ENCODE assay signal across 8 cellular contexts in genomic region chr1:199272690-199273089, GRCh38.
DNase-seq lines count a peak whose midpoint lies in the region; ATAC-seq and TF ChIP-seq lines count a peak whose summit lies in the region.

No MANE protein-coding gene starts in this region.

- ATAC-seq in GM21390 (IDR thresholded peaks at IDR 0.05; ENCODE audit: unreplicated experiment) = peak; percentile 54

- H3K4me3 ChIP-seq in smooth muscle cell = no peak overlapping the region

- no peak for TF ChIP-seq CTCF in smooth muscle cell (IDR thresholded peaks at IDR 0.05; ENCODE audit: borderline replicate concordance, insufficient read depth, poor library complexity, severe bottlenecking)

- H3K27me3 ChIP-seq in smooth muscle cell (ENCODE audit: low read depth) = no peaks in the 10 kb centered on the region

- H3K27ac ChIP-seq in smooth muscle cell (ENCODE audit: low read depth) = peak overlapping the region; percentile 92

- peak overlapping the region; percentile 48 for H3K9ac ChIP-seq in smooth muscle cell (ENCODE audit: low read depth)

- no peak overlapping the region for H2AFZ ChIP-seq in smooth muscle cell (ENCODE audit: low read depth)

- peaks cover 16% of the 10 kb centered on the region for H3F3A ChIP-seq in smooth muscle cell (ENCODE audit: low read depth)

- H3K4me1 ChIP-seq in smooth muscle cell (ENCODE audit: low read depth) = peaks cover 12% of the 10 kb centered on the region

- DNase-seq in Caki2 (ENCODE audit: low read depth) (peak; percentile 86), HPDE6-E6E7 (ENCODE audit: extremely low spot score) (peak; percentile 65), dedifferentiated amniotic fluid mesenchymal stem cell (ENCODE audit: extremely low spot score) (peak; percentile 64), smooth muscle cell (lab: John Stamatoyannopoulos, UW; ENCODE audit: unreplicated experiment) (no peak), NCI-H1694 treated with DMSO at 0.1 percent for 48 hours (lab: John Stamatoyannopoulos, UW) (no peak), midbrain (lab: John Stamatoyannopoulos, UW) (no peak), GDM1 (lab: John Stamatoyannopoulos, UW) (no peak)

- no peaks in the 10 kb centered on the region for H3K36me3 ChIP-seq in smooth muscle cell (ENCODE audit: low read depth)

- peak overlapping the region; percentile 69 for H3K4me2 ChIP-seq in smooth muscle cell

- in situ Hi-C loops in Caki2 (cut with HindIII; ENCODE audit: low pct_unique_long_range_greater_than_20kb, low sequenced_read_pairs) = no loop called here

- WGBS in smooth muscle cell (ENCODE audit: low lambda C conversion rate) = 0% methylated on average over 3 of the region's 3 CpGs

- H3K9me3 ChIP-seq in smooth muscle cell (replicated peaks; ENCODE audit: low read depth) = no peaks in the 10 kb centered on the region

- no peaks in the 10 kb centered on the region for H4K20me1 ChIP-seq in smooth muscle cell (ENCODE audit: low read depth)

- no peaks in the 10 kb centered on the region for H3K79me2 ChIP-seq in smooth muscle cell (ENCODE audit: low read depth)

Comparison
In these comparisons a context has a peak if more than half of its experiments do, and no peak if none do; other contexts are left out.
1. DNase-seq: peak in Caki2 (single experiment), HPDE6-E6E7 (single experiment) and dedifferentiated amniotic fluid mesenchymal stem cell (single experiment); none in smooth muscle cell (single experiment), NCI-H1694 treated with DMSO at 0.1 percent for 48 hours (single experiment), midbrain (single experiment) and GDM1 (single experiment).